Comparison of ENCODE assay signal across 10 cellular contexts in genomic region chr2:37471994-37472393, GRCh38.
DNase-seq lines count a peak whose midpoint lies in the region; ATAC-seq, FAIRE-seq and TF ChIP-seq lines count a peak whose summit lies in the region.
"Had no signal": no experiment of that assay in that cellular context is flagged by ENCODE, and none has a peak within 500 bp of the region (broad histone marks: within the 10 kb centered on the region; RNA-seq: fewer than 3 reads in every experiment).

No MANE protein-coding gene starts in this region.

- TF ChIP-seq POLR2A in GM12892 (IDR thresholded peaks at IDR 0.05; ENCODE audit: low read depth, low read length), result no peak

- no peak for TF ChIP-seq CTCF in fibroblast of mammary gland (conservative IDR thresholded peaks at IDR 0.05; ENCODE audit: control insufficient read depth, insufficient read depth, low read depth, low read length)

- H3K27ac Mint-ChIP-seq in stimulated activated effector memory CD8-positive, alpha-beta T cell treated with anti-CD3 and anti-CD28 coated beads, Interleukin-12 subunit alpha, Interleukin-12 subunit beta, amount 100 ng/mL, for 72 hours, result no peak overlapping the region

- H3K4me3 Mint-ChIP-seq in stimulated activated effector memory CD8-positive, alpha-beta T cell treated with anti-CD3 and anti-CD28 coated beads, Interleukin-12 subunit alpha, Interleukin-12 subunit beta, amount 100 ng/mL, for 72 hours, result no peak overlapping the region

- no peak for DNase-seq in GM12892 (ENCODE audit: insufficient read length)
- peak; percentile 73 for DNase-seq in RCC 7860 (ENCODE audit: low spot score)
- DNase-seq in fibroblast of mammary gland (ENCODE audit: low read depth), result peak; percentile 89
- DNase-seq in stimulated activated effector memory CD8-positive, alpha-beta T cell treated with anti-CD3 and anti-CD28 coated beads, Interleukin-12 subunit alpha, Interleukin-12 subunit beta, amount 100 ng/mL, for 72 hours (ENCODE audit: low spot score in 2 of 2), result no peak
- DNase-seq in NCI-H1694 (lab: John Stamatoyannopoulos, UW), result no peak
- DNase-seq: Caco-2, T-helper 2 cell had no signal

- H3K4me1 Mint-ChIP-seq in stimulated activated effector memory CD8-positive, alpha-beta T cell treated with anti-CD3 and anti-CD28 coated beads, Interleukin-12 subunit alpha, Interleukin-12 subunit beta, amount 100 ng/mL, for 72 hours, result peaks cover 6% of the 10 kb centered on the region

- peak; percentile 65 for ATAC-seq in stimulated activated effector memory CD8-positive, alpha-beta T cell treated with anti-CD3 and anti-CD28 coated beads, Interleukin-12 subunit alpha, Interleukin-12 subunit beta, amount 100 ng/mL, for 72 hours
- no peak for ATAC-seq in HG02588 (IDR thresholded peaks at IDR 0.05; ENCODE audit: unreplicated experiment)
- no peak for ATAC-seq in GM21360 (IDR thresholded peaks at IDR 0.05; ENCODE audit: unreplicated experiment)
- no peak for ATAC-seq in HG03571 (IDR thresholded peaks at IDR 0.05; ENCODE audit: unreplicated experiment)

- H3K4me3 ChIP-seq in fibroblast of mammary gland (ENCODE audit: control insufficient read depth, low read depth, low read length), result no peak overlapping the region

- H3K9me3 Mint-ChIP-seq in stimulated activated effector memory CD8-positive, alpha-beta T cell treated with anti-CD3 and anti-CD28 coated beads, Interleukin-12 subunit alpha, Interleukin-12 subunit beta, amount 100 ng/mL, for 72 hours, result no peaks in the 10 kb centered on the region

- no peaks in the 10 kb centered on the region for H3K36me3 Mint-ChIP-seq in stimulated activated effector memory CD8-positive, alpha-beta T cell treated with anti-CD3 and anti-CD28 coated beads, Interleukin-12 subunit alpha, Interleukin-12 subunit beta, amount 100 ng/mL, for 72 hours

- FAIRE-seq in GM12892 (lab: Jason Lieb, UNC) (peak; percentile 5), RCC 7860 (lab: Jason Lieb, UNC) (peak; percentile 80)

Comparison
In these comparisons a context has a peak if more than half of its experiments do, and no peak if none do; other contexts are left out.
1. DNase-seq: peak in RCC 7860 (single experiment) and fibroblast of mammary gland (single experiment); none in GM12892 (single experiment), stimulated activated effector memory CD8-positive, alpha-beta T cell treated with anti-CD3 and anti-CD28 coated beads, Interleukin-12 subunit alpha, Interleukin-12 subunit beta, amount 100 ng/mL, for 72 hours (0 of 2) and NCI-H1694 (single experiment).